In genomic region chr12:67430708-67431335, GRCh38 we compare ENCODE assay signal across 12 cellular contexts.
DNase-seq lines count a peak whose midpoint lies in the region; ATAC-seq and TF ChIP-seq lines count a peak whose summit lies in the region.
"Had no signal": no experiment of that assay in that cellular context is flagged by ENCODE, and none has a peak within 500 bp of the region (broad histone marks: within the 10 kb centered on the region; RNA-seq: fewer than 3 reads in every experiment).

No MANE protein-coding gene starts in this region.

- DNase-seq in H7 (peak; percentile 9), astrocyte of the cerebellum (ENCODE audit: low read depth) (no peak), hippocampal formation (lab: John Stamatoyannopoulos, UW) (peak; percentile 5 to 10), sigmoid colon (peak; percentile 90), GM13976 (ENCODE audit: low spot score) (no peak), 8988T (no peak)
- no peak for DNase-seq in activated effector memory CD4-positive, alpha-beta T cell treated with anti-CD3 and anti-CD28 coated beads, Interleukin-2, amount 50 U/mL, for 16 hours
- DNase-seq: activated CD8-positive, alpha-beta T cell treated with anti-CD3 and anti-CD28 coated beads, Interleukin-2, amount 10 ng/mL, durations not matched to agents 7 days and 5 days; Kasumi-1; stimulated activated naive CD4-positive, alpha-beta T cell had no signal

- peaks cover 0 to 44% (median 38%) of the 10 kb centered on the region in 4 donors for H3K4me1 ChIP-seq in sigmoid colon

- WGBS in sigmoid colon, 2 donors = 74 to 83% methylated on average over 9 of the region's 9 CpGs

- peak; percentile 11 for TF ChIP-seq CTCF in astrocyte of the cerebellum (IDR thresholded peaks at IDR 0.05; ENCODE audit: low read depth, low read length, missing control alignments)
- TF ChIP-seq CTCF in sigmoid colon (IDR thresholded peaks at IDR 0.05) = peak in 1 of 4 experiments; percentile 13
- TF ChIP-seq CTCF in GM13976 (IDR thresholded peaks at IDR 0.05; ENCODE audit: borderline replicate concordance, control extremely low read depth, extremely low read depth, insufficient read depth, missing control alignments) = no peak

- in situ Hi-C loops in astrocyte of the cerebellum (cut with HindIII; ENCODE audit: low sequenced_read_pairs) = no loop called here
- in situ Hi-C loops in GM13976 (cut with MboI; ENCODE audit: low sequenced_read_pairs, unreplicated experiment) = no loop called here

- no peak for TF ChIP-seq EP300 in sigmoid colon (IDR thresholded peaks at IDR 0.05)

- no peak for ATAC-seq in HG03521 (IDR thresholded peaks at IDR 0.05; ENCODE audit: unreplicated experiment)
- ATAC-seq: activated CD8-positive, alpha-beta T cell treated with anti-CD3 and anti-CD28 coated beads, Interleukin-2, amount 10 ng/mL, durations not matched to agents 7 days and 5 days had no signal

- peak overlapping the region in 3 of 4 donors; percentile 41 to 62 (median 61) for H3K27ac ChIP-seq in sigmoid colon
- H3K27ac ChIP-seq: SJSA1 had no signal

- intact Hi-C loops in sigmoid colon (cut with DNase I) = loop anchor here (5.0 kb wide), 1 partner anchor 511 kb away; no protein-coding TSS in a partner anchor

- no peaks in the 10 kb centered on the region for H3K27me3 ChIP-seq in H7 (ENCODE audit: control insufficient read depth, insufficient read depth, low read length)
- H3K27me3 ChIP-seq in sigmoid colon = no peaks in the 10 kb centered on the region
- H3K27me3 ChIP-seq: SJSA1 had no signal

- H3K9me3 ChIP-seq in sigmoid colon = no peaks in the 10 kb centered on the region
- H3K9me3 ChIP-seq: SJSA1 had no signal

- no peak overlapping the region for H3K4me3 ChIP-seq in H7 (ENCODE audit: insufficient read depth, low read depth, low read length)
- H3K4me3 ChIP-seq in astrocyte of the cerebellum (ENCODE audit: low read depth, low read length) = no peak overlapping the region
- H3K4me3 ChIP-seq in sigmoid colon = no peak overlapping the region
- H3K4me3 ChIP-seq: SJSA1 had no signal

- TF ChIP-seq POLR2A in sigmoid colon (IDR thresholded peaks at IDR 0.05) = no peak

- no peaks in the 10 kb centered on the region for H3K36me3 ChIP-seq in H7 (replicated peaks; ENCODE audit: control insufficient read depth, insufficient read depth, low read length)
- H3K36me3 ChIP-seq in sigmoid colon = no peaks in the 10 kb centered on the region
- H3K36me3 ChIP-seq: SJSA1 had no signal

Comparison
In these comparisons a context has a peak if more than half of its experiments do, and no peak if none do; other contexts are left out.
1. DNase-seq: peak in H7 (single experiment), hippocampal formation (2 of 2) and sigmoid colon (single experiment); none in astrocyte of the cerebellum (single experiment), activated effector memory CD4-positive, alpha-beta T cell treated with anti-CD3 and anti-CD28 coated beads, Interleukin-2, amount 50 U/mL, for 16 hours (single experiment), GM13976 (single experiment) and 8988T (single experiment).